Comparison of ENCODE assay signal across 22 cellular contexts in genomic region chr9:126057869-126058467, GRCh38.
DNase-seq lines count a peak whose midpoint lies in the region; ATAC-seq, FAIRE-seq and TF ChIP-seq lines count a peak whose summit lies in the region.
"Had no signal": no experiment of that assay in that cellular context is flagged by ENCODE, and none has a peak within 500 bp of the region (broad histone marks: within the 10 kb centered on the region; RNA-seq: fewer than 3 reads in every experiment).

No MANE protein-coding gene starts in this region.

- FAIRE-seq in endometrium (lab: Jason Lieb, UNC), result peak; percentile 87
- FAIRE-seq in GM12892 (lab: Jason Lieb, UNC), result no peak
- FAIRE-seq: colon, urothelium cell line had no signal

- no peak overlapping the region for H3K4me3 Mint-ChIP-seq in natural killer cell
- H3K4me3 Mint-ChIP-seq: B cell; effector memory CD8-positive, alpha-beta T cell; naive B cell had no signal

- no peak for ATAC-seq in natural killer cell
- ATAC-seq: effector memory CD8-positive, alpha-beta T cell; left cardiac atrium; sciatic nerve had no signal

- peaks cover 13 to 19% of the 10 kb centered on the region in 2 donors for H3K27me3 Mint-ChIP-seq in natural killer cell (ENCODE audit: low read depth in 2 of 2)

- H3K9me3 Mint-ChIP-seq in natural killer cell, result no peaks in the 10 kb centered on the region
- H3K9me3 Mint-ChIP-seq: effector memory CD8-positive, alpha-beta T cell had no signal

- no peak for TF ChIP-seq POLR2A in GM12892 (IDR thresholded peaks at IDR 0.05; ENCODE audit: low read depth, low read length)

- no peaks in the 10 kb centered on the region for H3K4me1 Mint-ChIP-seq in natural killer cell
- H3K4me1 Mint-ChIP-seq: B cell, naive B cell had no signal

- DNase-seq in DMS 273 treated with DMSO at 0.1 percent for 48 hours (lab: John Stamatoyannopoulos, UW), result peak; percentile 80
- DNase-seq in NCI-H1417 treated with DMSO at 0.1 percent for 48 hours (lab: John Stamatoyannopoulos, UW), result peak; percentile 83
- DNase-seq in NCI-H748 treated with DMSO at 0.1 percent for 48 hours (lab: John Stamatoyannopoulos, UW), result peak; percentile 44
- DNase-seq in T-helper 9 cell, result no peak
- no peak for DNase-seq in natural killer cell
- no peak for DNase-seq in SKM-1 treated with dmso at 0.1 percent for 144 hours (lab: John Stamatoyannopoulos, UW; ENCODE audit: unreplicated experiment)
- DNase-seq in GM12892 (ENCODE audit: insufficient read length), result no peak
- DNase-seq: activated CD4-positive, alpha-beta T cell treated with anti-CD3 and anti-CD28 coated beads for 48 hours; effector memory CD8-positive, alpha-beta T cell; GDM1; glutamatergic neuron; left cardiac atrium; mesenchymal stem cell; MG63; naive B cell; NCI-H226; T-helper 1 cell had no signal

- no peaks in the 10 kb centered on the region for H3K36me3 Mint-ChIP-seq in natural killer cell
- H3K36me3 Mint-ChIP-seq: naive B cell had no signal

- no peak overlapping the region for H3K27ac Mint-ChIP-seq in natural killer cell
- H3K27ac Mint-ChIP-seq: B cell; effector memory CD8-positive, alpha-beta T cell had no signal

- TF ChIP-seq CTCF in natural killer cell (IDR thresholded peaks at IDR 0.05), result no peak

- intact Hi-C loops in natural killer cell (cut with micrococcal nuclease), result no loop called here

Comparison
In these comparisons a context has a peak if more than half of its experiments do, and no peak if none do; other contexts are left out.
1. DNase-seq: peak in DMS 273 treated with DMSO at 0.1 percent for 48 hours (single experiment), NCI-H1417 treated with DMSO at 0.1 percent for 48 hours (single experiment) and NCI-H748 treated with DMSO at 0.1 percent for 48 hours (single experiment); none in T-helper 9 cell (single experiment), natural killer cell (single experiment), SKM-1 treated with dmso at 0.1 percent for 144 hours (single experiment) and GM12892 (single experiment).